ENCODE assay signal across 18 cellular contexts in genomic region chr10:98318861-98319260, GRCh38. TPM values are rescaled to one million over a fixed set of nuclear protein-coding genes. Genes with fewer than 3 reads are reported as not detected.
"Had no signal": no experiment of that assay in that cellular context is flagged by ENCODE, and none has a peak within 500 bp of the region (broad histone marks: within the 10 kb centered on the region; RNA-seq: fewer than 3 reads in every experiment).

No MANE protein-coding gene starts in this region.

- H3K27ac Mint-ChIP-seq: natural killer cell treated with Interleukin-12 subunit alpha and Interleukin-12 subunit beta and Interleukin-15 and Interleukin-18, amount 100 ng/mL, for 72 hours; neural progenitor cell; type B pancreatic cell had no signal

- H3K36me3 Mint-ChIP-seq: natural killer cell treated with Interleukin-12 subunit alpha and Interleukin-12 subunit beta and Interleukin-15 and Interleukin-18, amount 100 ng/mL, for 72 hours; neural progenitor cell; type B pancreatic cell had no signal

- H3K36me3 ChIP-seq: esophagus squamous epithelium, heart left ventricle, neural progenitor cell, ovary, suprapubic skin, thyroid gland had no signal

- H3K4me1 ChIP-seq: neural progenitor cell, thyroid gland had no signal

- ATAC-seq: heart left ventricle; mucosa of descending colon; natural killer cell treated with Interleukin-12 subunit alpha and Interleukin-12 subunit beta and Interleukin-15 and Interleukin-18, amount 100 ng/mL, for 72 hours; right cardiac atrium had no signal

- H2AFZ ChIP-seq: neural progenitor cell had no signal

- H3K27me3 ChIP-seq: heart left ventricle, neural progenitor cell, ovary, suprapubic skin, thyroid gland had no signal

- H3K4me3 ChIP-seq: esophagus squamous epithelium, heart left ventricle, mucosa of descending colon, neural progenitor cell, ovary, smooth muscle cell, suprapubic skin, thyroid gland had no signal

- H3K27ac ChIP-seq: esophagus squamous epithelium, heart left ventricle, neural progenitor cell, ovary, suprapubic skin, thyroid gland had no signal

- H3K4me2 ChIP-seq: neural progenitor cell, smooth muscle cell had no signal

- H3K9ac ChIP-seq: neural progenitor cell had no signal

- H3K9me3 ChIP-seq: esophagus squamous epithelium, heart left ventricle, mucosa of descending colon, ovary, suprapubic skin, thyroid gland had no signal

- DNase-seq: esophagus squamous epithelium; foreskin melanocyte; heart left ventricle; hippocampal formation; kidney glomerular epithelial cell; mammary epithelial cell; mucosa of descending colon; nucleus accumbens; ovary; right cardiac atrium; stimulated activated CD4-positive, alpha-beta T cell treated with anti-CD3 and anti-CD28 coated beads, Interleukin-2, amount 100 ng/mL, for 48 hours; stimulated activated naive CD4-positive, alpha-beta T cell treated with Interleukin-2 at 50 U/mL for 16 hours; thyroid gland had no signal

- H3K9me3 Mint-ChIP-seq: natural killer cell treated with Interleukin-12 subunit alpha and Interleukin-12 subunit beta and Interleukin-15 and Interleukin-18, amount 100 ng/mL, for 72 hours; neural progenitor cell; type B pancreatic cell had no signal

- H3K4me3 Mint-ChIP-seq: natural killer cell treated with Interleukin-12 subunit alpha and Interleukin-12 subunit beta and Interleukin-15 and Interleukin-18, amount 100 ng/mL, for 72 hours; neural progenitor cell; type B pancreatic cell had no signal

RNA-seq across cellular contexts. Expression of gene LOXL4, which starts 50.9 kb away (rescaled TPM):
- polyA plus RNA-seq: mammary epithelial cell had no signal
